1 cellular context compared by ENCODE assay signal in genomic region chr11:124935548-124936514, GRCh38.
A peak's percentile ranks its signal among the peaks of the same experiment; 100 is the strongest.
TF ChIP-seq lines count a peak whose summit lies in the region.

A gene with protein sequence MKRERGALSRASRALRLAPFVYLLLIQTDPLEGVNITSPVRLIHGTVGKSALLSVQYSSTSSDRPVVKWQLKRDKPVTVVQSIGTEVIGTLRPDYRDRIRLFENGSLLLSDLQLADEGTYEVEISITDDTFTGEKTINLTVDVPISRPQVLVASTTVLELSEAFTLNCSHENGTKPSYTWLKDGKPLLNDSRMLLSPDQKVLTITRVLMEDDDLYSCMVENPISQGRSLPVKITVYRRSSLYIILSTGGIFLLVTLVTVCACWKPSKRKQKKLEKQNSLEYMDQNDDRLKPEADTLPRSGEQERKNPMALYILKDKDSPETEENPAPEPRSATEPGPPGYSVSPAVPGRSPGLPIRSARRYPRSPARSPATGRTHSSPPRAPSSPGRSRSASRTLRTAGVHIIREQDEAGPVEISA (minus strand): TSS chr11:124936047. CDS start chr11:124936006, 41 bp downstream.

TF ChIP-seq in HepG2, 621 proteins besides CTCF, POLR2A, EP300 and RAD21 (continued from another document and continues in another):
- TF ChIP-seq, protein P1, sequence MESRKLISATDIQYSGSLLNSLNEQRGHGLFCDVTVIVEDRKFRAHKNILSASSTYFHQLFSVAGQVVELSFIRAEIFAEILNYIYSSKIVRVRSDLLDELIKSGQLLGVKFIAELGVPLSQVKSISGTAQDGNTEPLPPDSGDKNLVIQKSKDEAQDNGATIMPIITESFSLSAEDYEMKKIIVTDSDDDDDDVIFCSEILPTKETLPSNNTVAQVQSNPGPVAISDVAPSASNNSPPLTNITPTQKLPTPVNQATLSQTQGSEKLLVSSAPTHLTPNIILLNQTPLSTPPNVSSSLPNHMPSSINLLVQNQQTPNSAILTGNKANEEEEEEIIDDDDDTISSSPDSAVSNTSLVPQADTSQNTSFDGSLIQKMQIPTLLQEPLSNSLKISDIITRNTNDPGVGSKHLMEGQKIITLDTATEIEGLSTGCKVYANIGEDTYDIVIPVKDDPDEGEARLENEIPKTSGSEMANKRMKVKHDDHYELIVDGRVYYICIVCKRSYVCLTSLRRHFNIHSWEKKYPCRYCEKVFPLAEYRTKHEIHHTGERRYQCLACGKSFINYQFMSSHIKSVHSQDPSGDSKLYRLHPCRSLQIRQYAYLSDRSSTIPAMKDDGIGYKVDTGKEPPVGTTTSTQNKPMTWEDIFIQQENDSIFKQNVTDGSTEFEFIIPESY (CRISPR knock-in tag; IDR thresholded peaks at IDR 0.05) = no peak
- no peak for TF ChIP-seq RARG (CRISPR knock-in tag; IDR thresholded peaks at IDR 0.05; ENCODE audit: low read depth)
- no peak for TF ChIP-seq RNF219 (CRISPR knock-in tag; IDR thresholded peaks at IDR 0.05)
- no peak for TF ChIP-seq ZNF644 (CRISPR knock-in tag; IDR thresholded peaks at IDR 0.05; ENCODE audit: low read depth)
- TF ChIP-seq SIN3A (IDR thresholded peaks at IDR 0.05; ENCODE audit: borderline replicate concordance, low read depth, low read length) = no peak
- no peak for TF ChIP-seq TARDBP (CRISPR knock-in tag; IDR thresholded peaks at IDR 0.05)
- peak; percentile 37; the same call in 1 of the 2 replicates for TF ChIP-seq TSC22D2 (CRISPR knock-in tag; IDR thresholded peaks at IDR 0.05; ENCODE audit: borderline replicate concordance)
- TF ChIP-seq, protein P2, sequence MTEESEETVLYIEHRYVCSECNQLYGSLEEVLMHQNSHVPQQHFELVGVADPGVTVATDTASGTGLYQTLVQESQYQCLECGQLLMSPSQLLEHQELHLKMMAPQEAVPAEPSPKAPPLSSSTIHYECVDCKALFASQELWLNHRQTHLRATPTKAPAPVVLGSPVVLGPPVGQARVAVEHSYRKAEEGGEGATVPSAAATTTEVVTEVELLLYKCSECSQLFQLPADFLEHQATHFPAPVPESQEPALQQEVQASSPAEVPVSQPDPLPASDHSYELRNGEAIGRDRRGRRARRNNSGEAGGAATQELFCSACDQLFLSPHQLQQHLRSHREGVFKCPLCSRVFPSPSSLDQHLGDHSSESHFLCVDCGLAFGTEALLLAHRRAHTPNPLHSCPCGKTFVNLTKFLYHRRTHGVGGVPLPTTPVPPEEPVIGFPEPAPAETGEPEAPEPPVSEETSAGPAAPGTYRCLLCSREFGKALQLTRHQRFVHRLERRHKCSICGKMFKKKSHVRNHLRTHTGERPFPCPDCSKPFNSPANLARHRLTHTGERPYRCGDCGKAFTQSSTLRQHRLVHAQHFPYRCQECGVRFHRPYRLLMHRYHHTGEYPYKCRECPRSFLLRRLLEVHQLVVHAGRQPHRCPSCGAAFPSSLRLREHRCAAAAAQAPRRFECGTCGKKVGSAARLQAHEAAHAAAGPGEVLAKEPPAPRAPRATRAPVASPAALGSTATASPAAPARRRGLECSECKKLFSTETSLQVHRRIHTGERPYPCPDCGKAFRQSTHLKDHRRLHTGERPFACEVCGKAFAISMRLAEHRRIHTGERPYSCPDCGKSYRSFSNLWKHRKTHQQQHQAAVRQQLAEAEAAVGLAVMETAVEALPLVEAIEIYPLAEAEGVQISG (CRISPR knock-in tag; IDR thresholded peaks at IDR 0.05) = no peak; the same call in 1 of the 2 replicates
- no peak for TF ChIP-seq HNRNPK (IDR thresholded peaks at IDR 0.05; ENCODE audit: low read depth, low read length, poor library complexity, severe bottlenecking)
- TF ChIP-seq ZFY (CRISPR knock-in tag; IDR thresholded peaks at IDR 0.05) = 0 out of 2 replicates have a peak, but pooled peaks have one; percentile 5
- TF ChIP-seq HNRNPLL (IDR thresholded peaks at IDR 0.05; ENCODE audit: low read depth, low read length, poor library complexity, severe bottlenecking) = no peak
- TF ChIP-seq NFE2L2 (IDR thresholded peaks at IDR 0.05; ENCODE audit: low read length) = no peak
- TF ChIP-seq ZNF790 (CRISPR knock-in tag; IDR thresholded peaks at IDR 0.05; ENCODE audit: borderline replicate concordance) = no peak
- no peak for TF ChIP-seq MATR3 (CRISPR knock-in tag; IDR thresholded peaks at IDR 0.05)
- no peak for TF ChIP-seq LCORL (IDR thresholded peaks at IDR 0.05)
- no peak; the same call in 1 of the 2 replicates for TF ChIP-seq LCORL (CRISPR knock-in tag; IDR thresholded peaks at IDR 0.05)
- TF ChIP-seq ZBTB46 (CRISPR knock-in tag; IDR thresholded peaks at IDR 0.05; ENCODE audit: borderline replicate concordance) = no peak
- TF ChIP-seq ZNF724P (CRISPR knock-in tag; IDR thresholded peaks at IDR 0.05; ENCODE audit: borderline replicate concordance) = no peak
- no peak for TF ChIP-seq SRF (IDR thresholded peaks at IDR 0.05; ENCODE audit: low read depth, low read length)
- TF ChIP-seq, protein P3, sequence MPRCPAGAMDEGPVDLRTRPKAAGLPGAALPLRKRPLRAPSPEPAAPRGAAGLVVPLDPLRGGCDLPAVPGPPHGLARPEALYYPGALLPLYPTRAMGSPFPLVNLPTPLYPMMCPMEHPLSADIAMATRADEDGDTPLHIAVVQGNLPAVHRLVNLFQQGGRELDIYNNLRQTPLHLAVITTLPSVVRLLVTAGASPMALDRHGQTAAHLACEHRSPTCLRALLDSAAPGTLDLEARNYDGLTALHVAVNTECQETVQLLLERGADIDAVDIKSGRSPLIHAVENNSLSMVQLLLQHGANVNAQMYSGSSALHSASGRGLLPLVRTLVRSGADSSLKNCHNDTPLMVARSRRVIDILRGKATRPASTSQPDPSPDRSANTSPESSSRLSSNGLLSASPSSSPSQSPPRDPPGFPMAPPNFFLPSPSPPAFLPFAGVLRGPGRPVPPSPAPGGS (CRISPR knock-in tag; IDR thresholded peaks at IDR 0.05) = no peak
- TF ChIP-seq NBN (conservative IDR thresholded peaks at IDR 0.05) = no peak
- no peak for TF ChIP-seq SOX5 (CRISPR knock-in tag; IDR thresholded peaks at IDR 0.05; ENCODE audit: borderline replicate concordance)
- TF ChIP-seq TFDP2 (CRISPR knock-in tag; IDR thresholded peaks at IDR 0.05) = 0 out of 2 replicates have a peak, but pooled peaks have one; percentile 21
- no peak for TF ChIP-seq ZGPAT (CRISPR knock-in tag; IDR thresholded peaks at IDR 0.05)
- peak; percentile 69 for TF ChIP-seq ZNF768 (CRISPR knock-in tag; IDR thresholded peaks at IDR 0.05)
- TF ChIP-seq SNAI1 (CRISPR knock-in tag; IDR thresholded peaks at IDR 0.05; ENCODE audit: borderline replicate concordance) = no peak
- no peak for TF ChIP-seq SP140L (CRISPR knock-in tag; IDR thresholded peaks at IDR 0.05; ENCODE audit: borderline replicate concordance)
- no peak for TF ChIP-seq ZFYVE20 (CRISPR knock-in tag; IDR thresholded peaks at IDR 0.05; ENCODE audit: borderline replicate concordance, low read depth)
- TF ChIP-seq CEBPB (IDR thresholded peaks at IDR 0.05; ENCODE audit: borderline replicate concordance, low read depth, low read length) = no peak
- no peak for TF ChIP-seq EED (CRISPR knock-in tag; IDR thresholded peaks at IDR 0.05)
- TF ChIP-seq ZNF674 (CRISPR knock-in tag; IDR thresholded peaks at IDR 0.05; ENCODE audit: low read depth) = no peak
- TF ChIP-seq HHEX (CRISPR knock-in tag; IDR thresholded peaks at IDR 0.05) = no peak
- TF ChIP-seq ZNF607 (CRISPR knock-in tag; IDR thresholded peaks at IDR 0.05; ENCODE audit: borderline replicate concordance) = 0 out of 2 replicates have a peak, but pooled peaks have one; percentile 32
- no peak for TF ChIP-seq ZNF138 (CRISPR knock-in tag; IDR thresholded peaks at IDR 0.05; ENCODE audit: low read depth)
- TF ChIP-seq, protein P4, sequence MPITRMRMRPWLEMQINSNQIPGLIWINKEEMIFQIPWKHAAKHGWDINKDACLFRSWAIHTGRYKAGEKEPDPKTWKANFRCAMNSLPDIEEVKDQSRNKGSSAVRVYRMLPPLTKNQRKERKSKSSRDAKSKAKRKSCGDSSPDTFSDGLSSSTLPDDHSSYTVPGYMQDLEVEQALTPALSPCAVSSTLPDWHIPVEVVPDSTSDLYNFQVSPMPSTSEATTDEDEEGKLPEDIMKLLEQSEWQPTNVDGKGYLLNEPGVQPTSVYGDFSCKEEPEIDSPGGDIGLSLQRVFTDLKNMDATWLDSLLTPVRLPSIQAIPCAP (CRISPR knock-in tag; IDR thresholded peaks at IDR 0.05; ENCODE audit: low read depth) = no peak
- no peak for TF ChIP-seq ZNF501 (CRISPR knock-in tag; IDR thresholded peaks at IDR 0.05)
- no peak for TF ChIP-seq ELF1 (CRISPR knock-in tag; IDR thresholded peaks at IDR 0.05)
- no peak for TF ChIP-seq HNF1A (IDR thresholded peaks at IDR 0.05; ENCODE audit: low read depth)
- TF ChIP-seq HNF1A (CRISPR knock-in tag; IDR thresholded peaks at IDR 0.05; ENCODE audit: borderline replicate concordance) = 0 out of 2 replicates have a peak, but pooled peaks have one; percentile 17
- no peak for TF ChIP-seq ZNF383 (CRISPR knock-in tag; IDR thresholded peaks at IDR 0.05; ENCODE audit: borderline replicate concordance)
